In the genomic region with DNA sequence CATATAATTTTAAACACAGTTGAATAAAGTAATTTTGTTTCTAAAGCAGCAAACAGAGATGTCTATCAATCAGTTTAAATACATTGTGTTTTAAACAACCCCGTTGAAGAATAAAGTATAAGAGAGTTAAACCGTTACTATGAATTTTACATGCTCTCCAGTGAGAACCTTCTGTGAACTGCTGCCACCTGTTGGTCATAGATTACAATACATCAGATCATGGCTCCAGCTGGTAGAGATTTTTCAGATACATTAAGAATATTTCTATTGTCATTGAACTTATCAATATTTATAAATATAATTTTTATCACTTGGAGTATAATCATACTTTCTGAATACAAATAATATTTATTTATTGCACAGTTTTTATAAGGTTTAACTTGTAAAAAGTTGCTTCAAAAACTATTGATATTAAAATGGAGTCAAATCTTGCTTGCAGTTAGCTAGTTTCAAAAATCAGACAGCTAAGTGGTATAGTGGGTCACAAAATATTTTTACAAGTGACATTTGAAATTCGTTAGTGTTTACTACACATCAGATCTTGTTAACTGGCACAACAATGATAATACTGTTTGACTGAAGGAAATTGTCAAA, we compare ENCODE assay signal across 7 cellular contexts.
DNase-seq lines count a peak whose midpoint lies in the region; ATAC-seq and TF ChIP-seq lines count a peak whose summit lies in the region.

No MANE protein-coding gene starts in this region.

- H3K27me3 ChIP-seq in DND-41 (ENCODE audit: insufficient read depth, low read length, poor library complexity) = no peaks in the 10 kb centered on the region
- no peaks in the 10 kb centered on the region for H3K27me3 ChIP-seq in mesendoderm (ENCODE audit: insufficient read depth, low read length, poor library complexity)

- no peak overlapping the region for H4K8ac ChIP-seq in mesendoderm (ENCODE audit: low read depth, low read length)

- H2BK120ac ChIP-seq in mesendoderm (ENCODE audit: low read depth, low read length) = no peak overlapping the region

- H4K5ac ChIP-seq in mesendoderm (ENCODE audit: low read length) = no peak overlapping the region

- no peak overlapping the region for H3K18ac ChIP-seq in mesendoderm (ENCODE audit: low read length)

- no peaks in the 10 kb centered on the region for H3K9me3 ChIP-seq in DND-41 (ENCODE audit: insufficient read depth, low read length, severe bottlenecking)

- no peak overlapping the region for H3K4ac ChIP-seq in mesendoderm (ENCODE audit: low read depth, low read length)

- H3K4me2 ChIP-seq in DND-41 (ENCODE audit: insufficient read depth, low read length) (no peak overlapping the region), mesendoderm (ENCODE audit: low read length) (no peak overlapping the region)

- H4K20me1 ChIP-seq in DND-41 (ENCODE audit: insufficient read depth, low read length) = no peaks in the 10 kb centered on the region

- H3K4me1 ChIP-seq in DND-41 (ENCODE audit: insufficient read depth, low read length) (no peaks in the 10 kb centered on the region), mesendoderm (ENCODE audit: control insufficient read depth, low read depth, low read length) (no peaks in the 10 kb centered on the region)

- ATAC-seq in DND-41 (ENCODE audit: insufficient read depth, low read depth) (peak; percentile 64), GM19351 (IDR thresholded peaks at IDR 0.05; ENCODE audit: unreplicated experiment) (peak; percentile 87), HG03439 (IDR thresholded peaks at IDR 0.05; ENCODE audit: unreplicated experiment) (peak; percentile 77)

- WGBS in mesendoderm (ENCODE audit: extremely low coverage, insufficient coverage, low lambda C conversion rate) = no CpG with 5 or more reads among the region's 3 CpGs

- no peak overlapping the region for H2AFZ ChIP-seq in DND-41 (ENCODE audit: low read depth, low read length)

- H2BK5ac ChIP-seq in mesendoderm (ENCODE audit: low read length) = no peak overlapping the region

- H3K9ac ChIP-seq in DND-41 (ENCODE audit: low read depth, low read length) (no peak overlapping the region), mesendoderm (ENCODE audit: low read length) (no peak overlapping the region)

- H3K23ac ChIP-seq in mesendoderm (ENCODE audit: low read length) = no peak overlapping the region

- H3K27ac ChIP-seq in DND-41 (ENCODE audit: low read length) = no peak overlapping the region
- no peak overlapping the region for H3K27ac ChIP-seq in mesendoderm (ENCODE audit: low read depth, low read length)

- H2BK15ac ChIP-seq in mesendoderm (replicated peaks; ENCODE audit: low read depth) = no peak overlapping the region

- TF ChIP-seq CTCF in DND-41 (IDR thresholded peaks at IDR 0.05; ENCODE audit: borderline replicate concordance, extremely low read depth, low read length, poor library complexity, severe bottlenecking) (peak; percentile 68), cardiac fibroblast (IDR thresholded peaks at IDR 0.05; ENCODE audit: low read depth, low read length) (peak; percentile 40)

- no peaks in the 10 kb centered on the region for H3K79me1 ChIP-seq in mesendoderm (ENCODE audit: low read length)

- H3K4me3 ChIP-seq in DND-41 (ENCODE audit: low read depth in 1 of 2, low read length in 2 of 2) (no peak overlapping the region), cardiac fibroblast (replicated peaks in 1 of 2; ENCODE audit: low read depth in 2 of 2, low read length in 2 of 2) (no peak overlapping the region), mesendoderm (ENCODE audit: low read length) (no peak overlapping the region)

- H3K79me2 ChIP-seq in DND-41 (ENCODE audit: insufficient read depth, low read length) (no peaks in the 10 kb centered on the region), mesendoderm (ENCODE audit: control insufficient read depth, insufficient read depth, low read length) (no peaks in the 10 kb centered on the region)

- H2AK5ac ChIP-seq in mesendoderm (ENCODE audit: low read length) = no peak overlapping the region

- H3K36me3 ChIP-seq in DND-41 (ENCODE audit: insufficient read depth, low read length) = no peaks in the 10 kb centered on the region
- H3K36me3 ChIP-seq in mesendoderm (ENCODE audit: control insufficient read depth, insufficient read depth, low read length) = no peaks in the 10 kb centered on the region

- peak; percentile 30 for DNase-seq in DND-41
- DNase-seq in NCI-H82 (lab: John Stamatoyannopoulos, UW) = peak; percentile 70
- peak; percentile 41 to 52 for DNase-seq in cardiac fibroblast (ENCODE audit: low read depth in 2 of 2)
- DNase-seq in mesendoderm = peak; percentile 35
- DNase-seq in ureter (ENCODE audit: low spot score) = no peak

- no peak overlapping the region for H3K56ac ChIP-seq in mesendoderm (ENCODE audit: low read length)
